In the genomic region with DNA sequence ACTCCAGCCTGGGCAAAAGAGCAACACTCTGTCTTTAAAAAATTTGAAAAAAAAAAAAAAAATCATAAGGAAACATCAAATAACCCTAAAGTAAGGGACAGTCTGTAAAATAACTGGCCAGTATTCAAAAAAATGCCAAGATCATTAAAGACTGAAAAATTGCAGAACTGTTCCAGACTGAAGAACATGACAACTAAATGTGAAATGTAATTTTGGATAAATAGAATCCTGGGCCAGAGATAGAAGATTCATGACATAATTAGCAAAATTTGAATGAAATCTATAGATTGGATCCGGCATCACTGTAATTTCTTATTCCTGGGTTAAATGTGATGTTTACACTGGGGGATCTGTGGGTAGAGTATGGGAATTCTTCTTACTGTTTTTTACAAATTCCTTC, we compare ENCODE assay signal across 19 cellular contexts. TPM values are rescaled to one million over a fixed set of nuclear protein-coding genes. Genes with fewer than 3 reads are reported as not detected.
A peak's percentile ranks its signal among the peaks of the same experiment; 100 is the strongest.
DNase-seq lines count a peak whose midpoint lies in the region; ATAC-seq and TF ChIP-seq lines count a peak whose summit lies in the region.
"Had no signal": no experiment of that assay in that cellular context is flagged by ENCODE, and none has a peak within 500 bp of the region (broad histone marks: within the 10 kb centered on the region; RNA-seq: fewer than 3 reads in every experiment).

No MANE protein-coding gene starts in this region.

- peak overlapping the region; percentile 2 for H3K27ac Mint-ChIP-seq in endothelial cell (ENCODE audit: unreplicated experiment)
- H3K27ac Mint-ChIP-seq in osteocyte (ENCODE audit: unreplicated experiment): peak overlapping the region; percentile 64
- H3K27ac Mint-ChIP-seq in CD14-positive monocyte: peak overlapping the region in 2 of 7 donors; percentile 18 to 66
- no peak overlapping the region for H3K27ac Mint-ChIP-seq in T-helper 17 cell
- H3K27ac Mint-ChIP-seq: activated CD4-positive, alpha-beta T cell treated with anti-CD3 and anti-CD28 coated beads, Interleukin-2, amount 10 ng/mL, durations not matched to agents 24 days and 14 days; neural progenitor cell had no signal

- no peaks in the 10 kb centered on the region for H3K9me3 Mint-ChIP-seq in endothelial cell (ENCODE audit: unreplicated experiment)
- no peaks in the 10 kb centered on the region for H3K9me3 Mint-ChIP-seq in osteocyte (ENCODE audit: unreplicated experiment)
- H3K9me3 Mint-ChIP-seq in CD14-positive monocyte: no peaks in the 10 kb centered on the region
- H3K9me3 Mint-ChIP-seq: activated CD4-positive, alpha-beta T cell treated with anti-CD3 and anti-CD28 coated beads, Interleukin-2, amount 10 ng/mL, durations not matched to agents 24 days and 14 days; CD4-positive, alpha-beta memory T cell; neural progenitor cell had no signal

- TF ChIP-seq CTCF in 22Rv1 (IDR thresholded peaks at IDR 0.05): no peak
- no peak for TF ChIP-seq CTCF in RWPE1 (conservative IDR thresholded peaks at IDR 0.05; ENCODE audit: low read depth)
- TF ChIP-seq CTCF in endothelial cell (IDR thresholded peaks at IDR 0.05; ENCODE audit: unreplicated experiment): no peak
- no peak for TF ChIP-seq CTCF in osteocyte (IDR thresholded peaks at IDR 0.05)
- TF ChIP-seq CTCF in CD14-positive monocyte (IDR thresholded peaks at IDR 0.05): no peak

- peaks cover 3% of the 10 kb centered on the region for H3K27me3 Mint-ChIP-seq in endothelial cell (ENCODE audit: unreplicated experiment)
- no peaks in the 10 kb centered on the region for H3K27me3 Mint-ChIP-seq in osteocyte (ENCODE audit: unreplicated experiment)
- H3K27me3 Mint-ChIP-seq in CD14-positive monocyte (ENCODE audit: low read depth in 3 of 3): peaks cover 0 to 2% (median 0%) of the 10 kb centered on the region in 3 donors
- no peaks in the 10 kb centered on the region for H3K27me3 Mint-ChIP-seq in T-helper 17 cell
- H3K27me3 Mint-ChIP-seq: activated CD4-positive, alpha-beta T cell treated with anti-CD3 and anti-CD28 coated beads, Interleukin-2, amount 10 ng/mL, durations not matched to agents 24 days and 14 days; CD4-positive, alpha-beta memory T cell had no signal

- peaks cover 16% of the 10 kb centered on the region for H3K4me1 Mint-ChIP-seq in endothelial cell (ENCODE audit: unreplicated experiment)
- peaks cover 35% of the 10 kb centered on the region for H3K4me1 Mint-ChIP-seq in osteocyte (ENCODE audit: unreplicated experiment)
- H3K4me1 Mint-ChIP-seq in CD14-positive monocyte: peaks cover 23% of the 10 kb centered on the region
- H3K4me1 Mint-ChIP-seq in T-helper 17 cell: peaks cover 13% of the 10 kb centered on the region

- ATAC-seq in T-helper 17 cell: no peak
- ATAC-seq in HG03097 (IDR thresholded peaks at IDR 0.05; ENCODE audit: low FRiP score, unreplicated experiment): no peak
- ATAC-seq: stimulated activated naive CD8-positive, alpha-beta T cell treated with anti-CD3 and anti-CD28 coated beads, Interleukin-15, Interleukin-2, amounts not matched to agents 100 U/mL and 50 U/mL, for 24 hours had no signal

- POLR2A ChIA-PET in RWPE1 (lab: Yijun Ruan, JAX; ENCODE audit: low non-redundant PET): interaction anchor here (0.6 to 0.7 kb wide), 2 partner anchors 17 to 31 kb away, joined by 5 to 6 read pairs; no protein-coding TSS in a partner anchor

- H3K36me3 Mint-ChIP-seq in endothelial cell (ENCODE audit: low read depth, unreplicated experiment): no peaks in the 10 kb centered on the region
- no peaks in the 10 kb centered on the region for H3K36me3 Mint-ChIP-seq in osteocyte (ENCODE audit: unreplicated experiment)
- peaks cover 5 to 7% of the 10 kb centered on the region in 2 donors for H3K36me3 Mint-ChIP-seq in CD14-positive monocyte
- H3K36me3 Mint-ChIP-seq in T-helper 17 cell (ENCODE audit: low read depth): no peaks in the 10 kb centered on the region

- H3K4me3 Mint-ChIP-seq in endothelial cell (ENCODE audit: unreplicated experiment) (no peak overlapping the region), osteocyte (ENCODE audit: unreplicated experiment) (no peak overlapping the region), CD14-positive monocyte (no peak overlapping the region), T-helper 17 cell (no peak overlapping the region)
- H3K4me3 Mint-ChIP-seq: activated CD4-positive, alpha-beta T cell treated with anti-CD3 and anti-CD28 coated beads, Interleukin-2, amount 10 ng/mL, durations not matched to agents 24 days and 14 days; CD4-positive, alpha-beta memory T cell had no signal

- no peak for DNase-seq in RWPE1 (ENCODE audit: low spot score)
- no peak for DNase-seq in endothelial cell (ENCODE audit: low spot score)
- no peak for DNase-seq in osteocyte (ENCODE audit: extremely low spot score, unreplicated experiment)
- no peak for DNase-seq in SK-N-DZ (ENCODE audit: low spot score)
- DNase-seq in CD14-positive monocyte (ENCODE audit: low spot score): no peak
- DNase-seq in T-helper 17 cell: no peak
- DNase-seq: activated CD4-positive, alpha-beta T cell treated with anti-CD3 and anti-CD28 coated beads, Interleukin-2, amount 10 ng/mL, durations not matched to agents 24 days and 14 days; activated effector memory CD4-positive, alpha-beta T cell treated with anti-CD3 and anti-CD28 coated beads, Interleukin-2, amount 50 U/mL, for 16 hours; CD4-positive, alpha-beta memory T cell; esophagus squamous epithelium; GF-D8; MG63; NCI-H1436; NCI-H524 treated with DMSO at 0.1 percent for 48 hours; stimulated activated CD4-positive, alpha-beta T cell treated with anti-CD3 and anti-CD28 coated beads, Interleukin-2, amount 100 ng/mL, for 48 hours; stimulated activated naive CD8-positive, alpha-beta T cell treated with anti-CD3 and anti-CD28 coated beads, Interleukin-15, Interleukin-2, amounts not matched to agents 100 U/mL and 50 U/mL, for 24 hours had no signal

- intact Hi-C loops in CD14-positive monocyte (cut with micrococcal nuclease): no loop called here

- no peaks in the 10 kb centered on the region for H3K9me3 ChIP-seq in T-helper 17 cell (ENCODE audit: control insufficient read depth, low read length, poor library complexity, severe bottlenecking)
- H3K9me3 ChIP-seq: esophagus squamous epithelium, MG63 had no signal

- CTCF ChIA-PET in RWPE1 (lab: Yijun Ruan, JAX): no interaction called here

- H3K27ac ChIP-seq in 22Rv1: peak overlapping the region; percentile 90
- peak overlapping the region; percentile 89 for H3K27ac ChIP-seq in RWPE1
- H3K27ac ChIP-seq: neural progenitor cell had no signal

RNA-seq across cellular contexts. Expression of a gene that starts 3.0 kb away (rescaled TPM):
- total RNA-seq in endothelial cell (ENCODE audit: unreplicated experiment) (38.1 TPM), osteocyte (31.0 and 33.6 TPM in 2 replicates), T-helper 17 cell (1 to 10 TPM; 1.4 to 2.4 TPM)
- polyA plus RNA-seq in SK-N-DZ (2014; cell fraction: cytosol; rRNA removed): 59.2 and 65.6 TPM in 2 replicates
- 26.2 and 26.6 TPM in 2 replicates for polyA plus RNA-seq in SK-N-DZ (2014; cell fraction: nucleus; rRNA removed)
- 1 to 10 TPM; 5.3 to 6.7 TPM for polyA plus RNA-seq in CD14-positive monocyte

RNA-seq across cellular contexts. Expression of a gene that starts 3.3 kb away (rescaled TPM):
- total RNA-seq in endothelial cell (ENCODE audit: unreplicated experiment) (174 TPM), osteocyte (107 and 109 TPM in 2 replicates), T-helper 17 cell (10 to 100 TPM; 43.4 to 58.4 TPM)
- polyA plus RNA-seq in SK-N-DZ (2014; cell fraction: cytosol; rRNA removed): 344 and 383 TPM in 2 replicates
- 300 and 367 TPM in 2 replicates for polyA plus RNA-seq in SK-N-DZ (2014; cell fraction: nucleus; rRNA removed)
- polyA plus RNA-seq in CD14-positive monocyte: 10 to 100 TPM; 63.3 to 81.4 TPM

RNA-seq across cellular contexts. Expression of a gene that starts 15.8 kb away (rescaled TPM):
- total RNA-seq in endothelial cell (ENCODE audit: unreplicated experiment) (110 TPM), osteocyte (202 and 208 TPM in 2 replicates), T-helper 17 cell (100 to 1,000 TPM; 112 to 113 TPM)
- 115 and 137 TPM in 2 replicates for polyA plus RNA-seq in SK-N-DZ (2014; cell fraction: cytosol; rRNA removed)
- polyA plus RNA-seq in SK-N-DZ (2014; cell fraction: nucleus; rRNA removed): 121 and 134 TPM in 2 replicates
- 10 to 100 TPM; 75.0 to 88.2 TPM for polyA plus RNA-seq in CD14-positive monocyte

RNA-seq across cellular contexts. Expression of a gene that starts 44.5 kb away (rescaled TPM):
- total RNA-seq in endothelial cell (ENCODE audit: unreplicated experiment) (not detected), osteocyte (0.99 and 1.1 TPM in 2 replicates), T-helper 17 cell (10 to 100 TPM in 1 of 2 donors, 1 to 10 TPM in 1; 6.2 to 10.1 TPM)
- polyA plus RNA-seq in SK-N-DZ (2014; cell fraction: cytosol; rRNA removed): 0.24 and 0.50 TPM in 2 replicates
- polyA plus RNA-seq in SK-N-DZ (2014; cell fraction: nucleus; rRNA removed): 0.51 and 1.3 TPM in 2 replicates
- polyA plus RNA-seq in CD14-positive monocyte: not detected

RNA-seq across cellular contexts. Expression of a gene that starts 58.0 kb away (rescaled TPM):
- total RNA-seq in endothelial cell (ENCODE audit: unreplicated experiment) (1.7 TPM), osteocyte (228 and 237 TPM in 2 replicates), T-helper 17 cell (100 to 1,000 TPM; 205 to 216 TPM)
- 1,399 and 1,409 TPM in 2 replicates for polyA plus RNA-seq in SK-N-DZ (2014; cell fraction: cytosol; rRNA removed)
- 916 and 1,164 TPM in 2 replicates for polyA plus RNA-seq in SK-N-DZ (2014; cell fraction: nucleus; rRNA removed)
- 100 to 1,000 TPM; 412 to 500 TPM for polyA plus RNA-seq in CD14-positive monocyte
